Comparison of ENCODE assay signal across 20 cellular contexts in genomic region chr3:117963858-117964257, GRCh38.
"Had no signal": no experiment of that assay in that cellular context is flagged by ENCODE, and none has a peak within 500 bp of the region (broad histone marks: within the 10 kb centered on the region; RNA-seq: fewer than 3 reads in every experiment).

No MANE protein-coding gene starts in this region.

- H3K27me3 Mint-ChIP-seq: dendritic cell treated with granulocyte-macrophage colony-stimulating factor and Interleukin-4, amounts not matched to agents 40 ng/mL and 50 ng/mL, for 4 days; effector memory CD8-positive, alpha-beta T cell; naive thymus-derived CD4-positive, alpha-beta T cell had no signal

- H3K36me3 ChIP-seq: colonic mucosa, esophagus muscularis mucosa, gastrocnemius medialis, heart right ventricle, left lung, lower lobe of right lung had no signal

- H3K27ac Mint-ChIP-seq: dendritic cell treated with granulocyte-macrophage colony-stimulating factor and Interleukin-4, amounts not matched to agents 40 ng/mL and 50 ng/mL, for 4 days; effector memory CD8-positive, alpha-beta T cell; naive thymus-derived CD4-positive, alpha-beta T cell had no signal

- H3K4me1 ChIP-seq: colonic mucosa, esophagus muscularis mucosa, gastrocnemius medialis, heart right ventricle, left lung, lower lobe of right lung had no signal

- H3K4me1 Mint-ChIP-seq: naive thymus-derived CD4-positive, alpha-beta T cell had no signal

- H3K9me3 Mint-ChIP-seq: dendritic cell treated with granulocyte-macrophage colony-stimulating factor and Interleukin-4, amounts not matched to agents 40 ng/mL and 50 ng/mL, for 4 days had no signal

- H3K9me3 ChIP-seq: colonic mucosa, esophagus muscularis mucosa, gastrocnemius medialis, heart right ventricle, left lung, lower lobe of right lung had no signal

- H3K27ac ChIP-seq: colonic mucosa, esophagus muscularis mucosa, gastrocnemius medialis, heart right ventricle, left lung, lower lobe of right lung had no signal

- DNase-seq: colonic mucosa; cortex of kidney; effector CD8-positive, alpha-beta T cell; effector memory CD8-positive, alpha-beta T cell; foreskin fibroblast; foreskin melanocyte; gastrocnemius medialis; glutamatergic neuron; head of caudate nucleus; heart right ventricle; hippocampal formation; left cardiac atrium; left lung; left ventricle myocardium superior; lower lobe of right lung; mesenchymal stem cell; midbrain; naive thymus-derived CD4-positive, alpha-beta T cell had no signal

- H3K4me3 ChIP-seq: colonic mucosa, esophagus muscularis mucosa, gastrocnemius medialis, heart right ventricle, left lung, lower lobe of right lung had no signal

- ATAC-seq: effector memory CD8-positive, alpha-beta T cell; gastrocnemius medialis; heart right ventricle; left cardiac atrium; left lung; left ventricle myocardium superior; lower lobe of right lung; naive thymus-derived CD4-positive, alpha-beta T cell had no signal

- H3K27me3 ChIP-seq: colonic mucosa, esophagus muscularis mucosa, gastrocnemius medialis, heart right ventricle, left lung had no signal

- H3K4me3 Mint-ChIP-seq: dendritic cell treated with granulocyte-macrophage colony-stimulating factor and Interleukin-4, amounts not matched to agents 40 ng/mL and 50 ng/mL, for 4 days; effector memory CD8-positive, alpha-beta T cell; naive thymus-derived CD4-positive, alpha-beta T cell had no signal

- H3K36me3 Mint-ChIP-seq: naive thymus-derived CD4-positive, alpha-beta T cell had no signal
